In the genomic region with DNA sequence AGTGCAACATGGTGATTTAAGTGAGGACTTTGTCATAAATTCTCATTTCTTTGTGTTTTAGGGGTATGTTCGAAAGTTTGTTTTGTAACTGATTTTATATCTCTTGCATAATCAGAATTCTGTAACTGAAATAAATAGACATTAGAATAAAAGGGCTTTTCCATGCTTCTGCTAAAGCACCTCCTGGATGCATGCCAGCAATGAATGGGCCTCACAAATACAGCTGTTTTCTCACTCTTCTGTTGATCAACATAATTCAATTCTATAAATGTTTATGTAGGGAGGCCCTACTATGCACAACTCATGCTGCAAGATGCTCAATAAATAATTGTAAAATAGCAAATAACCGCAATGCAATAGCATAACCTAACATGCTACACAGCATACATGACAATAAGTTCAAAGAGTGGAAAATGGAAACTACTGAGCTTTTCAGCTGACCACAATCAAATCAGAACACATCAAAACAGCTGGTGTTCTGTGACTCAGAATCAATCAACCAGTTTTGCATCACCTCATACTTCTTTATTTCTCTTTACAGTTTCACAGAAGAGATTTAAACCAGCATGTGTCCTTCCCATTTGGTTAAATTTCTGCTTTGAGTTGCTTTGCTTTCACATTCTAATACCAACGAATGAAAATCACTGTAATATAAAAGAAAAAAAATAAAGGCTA, we compare ENCODE assay signal across 19 cellular contexts. TPM values are rescaled to one million over a fixed set of nuclear protein-coding genes. Genes with fewer than 3 reads are reported as not detected.
DNase-seq lines count a peak whose midpoint lies in the region; ATAC-seq and TF ChIP-seq lines count a peak whose summit lies in the region.
"Had no signal": no experiment of that assay in that cellular context is flagged by ENCODE, and none has a peak within 500 bp of the region (broad histone marks: within the 10 kb centered on the region; RNA-seq: fewer than 3 reads in every experiment).

No MANE protein-coding gene starts in this region.

- DNase-seq in A673 (ENCODE audit: low spot score) (peak; percentile 85), DMS53 (lab: John Stamatoyannopoulos, UW) (peak; percentile 40), NCI-H146 treated with DMSO at 0.1 percent for 48 hours (lab: John Stamatoyannopoulos, UW; ENCODE audit: unreplicated experiment) (peak; percentile 71), SHP77 (lab: John Stamatoyannopoulos, UW) (peak; percentile 16 to 19), posterior vena cava (ENCODE audit: low spot score) (no peak), DMS79 treated with DMSO at 0.1 percent for 48 hours (lab: John Stamatoyannopoulos, UW) (no peak)
- DNase-seq: Caco-2, GDM1, GOT3, KBM-7, NCI-H2029, NCI-H774, T-helper 1 cell, T1000 had no signal

- BruUV-seq in A673 (replicated peaks; lab: Mats Ljungman, UMichigan), result no TSS peak

- H3K27ac ChIP-seq in A673 (ENCODE audit: low read depth, low read length, poor library complexity, severe bottlenecking), result peak overlapping the region; percentile 19

- TF ChIP-seq CTCF in A673 (conservative IDR thresholded peaks at IDR 0.05; ENCODE audit: low read depth, low read length), result no peak

- CTCF ChIA-PET in A673 (lab: Charles Lee), result interaction anchor here (1.4 kb wide), 1 partner anchor 9 kb away, joined by 3 read pairs; no protein-coding TSS in a partner anchor

- H3K36me3 ChIP-seq in A673 (ENCODE audit: insufficient read depth, low read length, poor library complexity, severe bottlenecking), result no peaks in the 10 kb centered on the region

- POLR2A ChIA-PET in A673 (lab: Charles Lee; ENCODE audit: low non-redundant PET), result no interaction called here

- H3K4me3 ChIP-seq in A673 (ENCODE audit: low read depth, low read length, poor library complexity, severe bottlenecking), result no peak overlapping the region
- H3K4me3 ChIP-seq: GM12878 had no signal

- peaks cover 13% of the 10 kb centered on the region for H3K4me1 ChIP-seq in A673 (ENCODE audit: insufficient read depth, low read length, poor library complexity, severe bottlenecking)
- H3K4me1 ChIP-seq: Caco-2 had no signal

- no peak for ATAC-seq in HG03354 (IDR thresholded peaks at IDR 0.05; ENCODE audit: poor library complexity, severe bottlenecking, unreplicated experiment)
- ATAC-seq: GM12878, Panc1, SK-N-SH treated with all-trans-retinoic acid at 6 μM for 48 hours had no signal

- intact Hi-C loops in A673 (cut with micrococcal nuclease; ENCODE audit: unreplicated experiment) (no loop called here), posterior vena cava (cut with DNase I) (no loop called here)

- no peaks in the 10 kb centered on the region for H3K9me3 ChIP-seq in A673 (ENCODE audit: low read depth, low read length, poor library complexity, severe bottlenecking)
- H3K9me3 ChIP-seq: Caco-2 had no signal

- H3K27me3 ChIP-seq in A673 (replicated peaks; ENCODE audit: insufficient read depth, low read depth, low read length, poor library complexity), result no peaks in the 10 kb centered on the region

RNA-seq across cellular contexts. Expression of a gene that starts 11.0 kb away (rescaled TPM):
- total RNA-seq in A673 (2021) (2.1 and 2.3 TPM in 2 replicates), posterior vena cava (not detected)
- total RNA-seq: GM12878, M059J had no signal

Comparison
In these comparisons a context has a peak if more than half of its experiments do, and no peak if none do; other contexts are left out.
1. DNase-seq: peak in A673 (single experiment), DMS53 (single experiment), NCI-H146 treated with DMSO at 0.1 percent for 48 hours (single experiment) and SHP77 (2 of 2); none in posterior vena cava (single experiment) and DMS79 treated with DMSO at 0.1 percent for 48 hours (single experiment).